7 cellular contexts compared by ENCODE assay signal in genomic region chr12:53495903-53496751, GRCh38. TPM values are rescaled to one million over a fixed set of nuclear protein-coding genes. Genes with fewer than 3 reads are reported as not detected.
A peak's percentile ranks its signal among the peaks of the same experiment; 100 is the strongest.
DNase-seq lines count a peak whose midpoint lies in the region; ATAC-seq and TF ChIP-seq lines count a peak whose summit lies in the region.
"Had no signal": no experiment of that assay in that cellular context is flagged by ENCODE, and none has a peak within 500 bp of the region (broad histone marks: within the 10 kb centered on the region; RNA-seq: fewer than 3 reads in every experiment).

No MANE protein-coding gene starts in this region.

- no peaks in the 10 kb centered on the region for H3K27me3 ChIP-seq in endodermal cell (ENCODE audit: control insufficient read depth, insufficient read depth, low read length, poor library complexity, severe bottlenecking)

- H3K27ac ChIP-seq in endodermal cell (ENCODE audit: low read depth, low read length): no peak overlapping the region

- H3K9me3 Mint-ChIP-seq in IgD-negative memory B cell: no peaks in the 10 kb centered on the region
- no peaks in the 10 kb centered on the region for H3K9me3 Mint-ChIP-seq in endodermal cell
- H3K9me3 Mint-ChIP-seq: memory B cell had no signal

- H3K27ac Mint-ChIP-seq in IgD-negative memory B cell: peak overlapping the region in 2 of 3 donors; percentile 14 to 80
- peak overlapping the region; percentile 82 for H3K27ac Mint-ChIP-seq in endodermal cell
- H3K27ac Mint-ChIP-seq: memory B cell had no signal

- WGBS in endodermal cell (ENCODE audit: insufficient coverage in 1 of 2, insufficient read length in 1 of 2), 2 experiments: 63 to 80% methylated on average over 1 to 4 of the region's 5 CpGs

- H3K36me3 Mint-ChIP-seq in IgD-negative memory B cell (peaks cover 2% of the 10 kb centered on the region), endodermal cell (ENCODE audit: low read depth) (no peaks in the 10 kb centered on the region)
- H3K36me3 Mint-ChIP-seq: memory B cell had no signal

- H3K4me1 Mint-ChIP-seq in IgD-negative memory B cell (peaks cover 23 to 32% (median 29%) of the 10 kb centered on the region in 3 donors), endodermal cell (peaks cover 45% of the 10 kb centered on the region)

- H3K36me3 ChIP-seq in endodermal cell (ENCODE audit: control insufficient read depth, insufficient read depth, low read length): no peaks in the 10 kb centered on the region

- H3K4me1 ChIP-seq in endodermal cell (ENCODE audit: control insufficient read depth, insufficient read depth, low read length): peaks cover 16% of the 10 kb centered on the region

- H3K9me3 ChIP-seq in endodermal cell (ENCODE audit: control insufficient read depth, low read length): no peaks in the 10 kb centered on the region

- no peak overlapping the region for H3K9ac ChIP-seq in endodermal cell (ENCODE audit: extremely low read depth, low read length, poor library complexity, severe bottlenecking)

- H3K4me3 Mint-ChIP-seq in IgD-negative memory B cell: peak overlapping the region in 2 of 4 donors; percentile 49 to 89
- H3K4me3 Mint-ChIP-seq in endodermal cell: peak overlapping the region; percentile 20
- H3K4me3 Mint-ChIP-seq: memory B cell had no signal

- intact Hi-C loops in sciatic nerve (cut with DNase I): no loop called here

- no peak for TF ChIP-seq CTCF in endodermal cell (conservative IDR thresholded peaks at IDR 0.05)

- DNase-seq in endodermal cell: peak; percentile 90
- DNase-seq in sciatic nerve (ENCODE audit: low spot score): peak; percentile 82
- no peak for DNase-seq in NCI-H146 (lab: John Stamatoyannopoulos, UW)
- no peak for DNase-seq in DMS153 (lab: John Stamatoyannopoulos, UW)

- H3K27me3 Mint-ChIP-seq in IgD-negative memory B cell (no peaks in the 10 kb centered on the region), endodermal cell (ENCODE audit: insufficient read depth) (peaks cover 2% of the 10 kb centered on the region)
- H3K27me3 Mint-ChIP-seq: memory B cell had no signal

- no peak overlapping the region for H3K4me3 ChIP-seq in endodermal cell (ENCODE audit: low read length)

- ATAC-seq in sciatic nerve (peak; percentile 35), GM21717 (IDR thresholded peaks at IDR 0.05; ENCODE audit: unreplicated experiment) (no peak)

RNA-seq across cellular contexts. Expression of gene MAP3K12, which starts 3.1 kb away (rescaled TPM):
- 1.4 TPM for polyA plus RNA-seq in IgD-negative memory B cell
- total RNA-seq in endodermal cell (1 to 10 TPM; 5.5 to 8.1 TPM), sciatic nerve (28.6 TPM)
- polyA plus RNA-seq in endodermal cell (2013, experiment 1 of 2): 27.5 TPM
- polyA plus RNA-seq in endodermal cell (2013, experiment 2 of 2): 21.6 TPM

RNA-seq across cellular contexts. Expression of gene TARBP2, which starts 5.0 kb away (rescaled TPM):
- 20.8 TPM for polyA plus RNA-seq in IgD-negative memory B cell
- total RNA-seq in endodermal cell (10 to 100 TPM; 48.4 to 60.3 TPM), sciatic nerve (19.4 TPM)
- 60.9 TPM for polyA plus RNA-seq in endodermal cell (2013, experiment 1 of 2)
- polyA plus RNA-seq in endodermal cell (2013, experiment 2 of 2): 51.7 TPM

RNA-seq across cellular contexts. Expression of gene NPFF, which starts 11.2 kb away (rescaled TPM):
- not detected for polyA plus RNA-seq in IgD-negative memory B cell
- total RNA-seq in endodermal cell (not detected), sciatic nerve (not detected)
- polyA plus RNA-seq in endodermal cell (2013, experiment 1 of 2): 0.85 TPM
- polyA plus RNA-seq in endodermal cell (2013, experiment 2 of 2): not detected

RNA-seq across cellular contexts. Expression of gene PCBP2, which starts 44.2 kb away (rescaled TPM):
- polyA plus RNA-seq in IgD-negative memory B cell: 111 TPM
- total RNA-seq in endodermal cell: 1,000 to 10,000 TPM; 1,281 to 1,338 TPM
- 1,028 TPM for polyA plus RNA-seq in endodermal cell (2013, experiment 1 of 2)
- 890 TPM for polyA plus RNA-seq in endodermal cell (2013, experiment 2 of 2)
- 772 TPM for total RNA-seq in sciatic nerve

RNA-seq across cellular contexts. Expression of gene PRR13, which starts 54.6 kb away (rescaled TPM):
- polyA plus RNA-seq in IgD-negative memory B cell: 689 TPM
- total RNA-seq in endodermal cell (100 to 1,000 TPM; 184 to 209 TPM), sciatic nerve (86.4 TPM)
- 101 TPM for polyA plus RNA-seq in endodermal cell (2013, experiment 1 of 2)
- 95.7 TPM for polyA plus RNA-seq in endodermal cell (2013, experiment 2 of 2)

Comparison
In these comparisons a context has a peak if more than half of its experiments do, and no peak if none do; other contexts are left out.
1. DNase-seq: peak in endodermal cell (single experiment) and sciatic nerve (single experiment); none in NCI-H146 (single experiment) and DMS153 (single experiment).